Comparison of ENCODE assay signal across 8 cellular contexts in the genomic region with DNA sequence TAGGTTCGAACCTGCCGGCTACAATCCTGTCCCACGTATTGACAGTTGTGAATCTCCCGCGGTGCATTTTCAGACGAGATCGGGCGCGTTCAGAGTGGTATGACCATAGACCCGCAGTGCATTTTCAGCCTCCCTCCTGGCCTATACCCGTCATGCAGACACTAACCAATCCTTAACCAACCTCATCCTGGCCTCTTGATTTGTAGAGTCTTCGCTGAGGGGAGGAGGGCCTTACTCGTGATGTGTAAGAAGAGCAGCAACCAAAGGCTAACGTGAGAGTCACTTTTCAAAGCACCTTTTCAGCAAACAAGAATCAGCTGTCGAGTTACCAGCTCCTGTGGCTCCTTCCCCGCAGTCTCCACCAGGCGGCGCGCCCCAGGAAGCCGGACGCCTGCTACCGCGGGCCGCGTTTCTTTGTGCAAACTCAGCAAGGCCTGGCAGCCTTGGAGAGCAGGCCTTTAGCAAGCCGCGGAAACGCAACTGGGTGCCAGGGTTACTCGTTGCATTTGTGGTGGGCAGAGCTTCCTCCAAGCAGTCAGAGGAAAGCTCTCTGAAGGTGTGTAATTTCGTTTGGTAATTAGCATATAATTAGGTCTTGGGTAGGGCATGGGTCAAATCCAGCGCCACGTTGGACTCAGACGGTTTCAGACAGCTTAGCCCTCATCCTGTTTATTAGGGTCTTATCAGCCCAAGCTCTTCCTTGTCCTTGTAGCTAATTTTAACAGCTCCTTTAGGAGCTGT.
DNase-seq lines count a peak whose midpoint lies in the region; ATAC-seq, FAIRE-seq and TF ChIP-seq lines count a peak whose summit lies in the region.

No MANE protein-coding gene starts in this region.

- H3K36me3 Mint-ChIP-seq in CD8-positive, alpha-beta T cell = no peaks in the 10 kb centered on the region

- TF ChIP-seq CTCF in CD8-positive, alpha-beta T cell (IDR thresholded peaks at IDR 0.05) = peak; percentile 85
- TF ChIP-seq CTCF in Loucy (conservative IDR thresholded peaks at IDR 0.05; ENCODE audit: low read length) (peak; percentile 88), pancreas (IDR thresholded peaks at IDR 0.05) (peak; percentile 84 to 92 (median 91)), transverse colon (IDR thresholded peaks at IDR 0.05) (peak; percentile 93 to 98 (median 94))

- H2AFZ ChIP-seq in Loucy (ENCODE audit: low read length) = peak overlapping the region; percentile 80

- TF ChIP-seq EP300 in transverse colon (IDR thresholded peaks at IDR 0.05; ENCODE audit: low read depth) = no peak

- no peak overlapping the region for H3K4me3 ChIP-seq in CD8-positive, alpha-beta T cell (ENCODE audit: low read depth, low read length)
- H3K4me3 ChIP-seq in Loucy (ENCODE audit: low read length, poor library complexity, severe bottlenecking) (peak overlapping the region; percentile 36), SJCRH30 (peak overlapping the region; percentile 1; the same call in 1 of the 2 replicates), pancreas (no peak overlapping the region), transverse colon (peak overlapping the region in 2 of 4 donors; percentile 2 to 9)

- peak overlapping the region; percentile 56 for H3K27ac Mint-ChIP-seq in CD8-positive, alpha-beta T cell

- intact Hi-C loops in CD8-positive, alpha-beta T cell (cut with DNase I, micrococcal nuclease) = loop anchor here (1.0 to 10.0 kb wide), 3 partner anchors 24 to 582 kb away; no protein-coding TSS in a partner anchor
- intact Hi-C loops in head of caudate nucleus (cut with DNase I) (no loop called here), pancreas (cut with DNase I) (no loop called here), transverse colon (cut with DNase I; ENCODE audit: low total_unique reads) (no loop called here)

- peaks cover 11% of the 10 kb centered on the region for H3K27me3 Mint-ChIP-seq in CD8-positive, alpha-beta T cell (ENCODE audit: low read depth)

- no peaks in the 10 kb centered on the region for H3K27me3 ChIP-seq in CD8-positive, alpha-beta T cell (ENCODE audit: insufficient read depth, low read length)
- no peaks in the 10 kb centered on the region for H3K27me3 ChIP-seq in Loucy (ENCODE audit: insufficient read depth, low read length, poor library complexity, severe bottlenecking)
- H3K27me3 ChIP-seq in SJCRH30 = no peaks in the 10 kb centered on the region
- H3K27me3 ChIP-seq in pancreas = peaks cover 0 to 22% (median 3%) of the 10 kb centered on the region in 4 donors
- H3K27me3 ChIP-seq in transverse colon = peaks cover 10% of the 10 kb centered on the region

- TF ChIP-seq POLR2A in transverse colon (IDR thresholded peaks at IDR 0.05) = peak; percentile 33

- no peak for FAIRE-seq in pancreas (lab: Jason Lieb, UNC)

- H3K9ac ChIP-seq in Loucy (ENCODE audit: low read depth, low read length, poor library complexity, severe bottlenecking) = peak overlapping the region; percentile 55

- no peaks in the 10 kb centered on the region for H3F3A ChIP-seq in Loucy (ENCODE audit: low read depth)

- no peaks in the 10 kb centered on the region for H3K9me2 ChIP-seq in Loucy (replicated peaks; ENCODE audit: low read depth, low read length)

- H3K9me3 ChIP-seq in CD8-positive, alpha-beta T cell (ENCODE audit: low read length) = no peaks in the 10 kb centered on the region
- H3K9me3 ChIP-seq in Loucy (ENCODE audit: insufficient read depth, low read depth, low read length) (no peaks in the 10 kb centered on the region), SJCRH30 (replicated peaks) (no peaks in the 10 kb centered on the region), pancreas (no peaks in the 10 kb centered on the region), transverse colon (no peaks in the 10 kb centered on the region)

- peaks cover 11% of the 10 kb centered on the region for H3K4me1 ChIP-seq in CD8-positive, alpha-beta T cell (ENCODE audit: insufficient read depth, low read length)
- H3K4me1 ChIP-seq in Loucy (ENCODE audit: insufficient read depth, low read length, poor library complexity, severe bottlenecking) = peaks cover 5% of the 10 kb centered on the region
- H3K4me1 ChIP-seq in SJCRH30 = no peaks in the 10 kb centered on the region
- no peaks in the 10 kb centered on the region for H3K4me1 ChIP-seq in pancreas
- H3K4me1 ChIP-seq in transverse colon = peaks cover 0 to 50% (median 30%) of the 10 kb centered on the region in 4 donors

- peak; percentile 76 to 92 (median 84) for DNase-seq in CD8-positive, alpha-beta T cell
- DNase-seq in SJCRH30 = peak; percentile 57 to 76
- DNase-seq in activated naive CD4-positive, alpha-beta T cell treated with Interleukin-2 at 50 U/mL for 16 hours = peak; percentile 87
- DNase-seq in head of caudate nucleus = peak; percentile 64 to 91 (median 82)
- peak; percentile 72 to 95 (median 86) for DNase-seq in pancreas
- peak; percentile 93 for DNase-seq in transverse colon

- H3K9me3 Mint-ChIP-seq in CD8-positive, alpha-beta T cell = no peaks in the 10 kb centered on the region

- H3K27ac ChIP-seq in CD8-positive, alpha-beta T cell (ENCODE audit: low read depth, low read length) = no peak overlapping the region
- no peak overlapping the region for H3K27ac ChIP-seq in SJCRH30
- H3K27ac ChIP-seq in pancreas = no peak overlapping the region
- H3K27ac ChIP-seq in transverse colon = peak overlapping the region; percentile 79 to 89 (median 87)

- H3K4me3 Mint-ChIP-seq in CD8-positive, alpha-beta T cell = no peak overlapping the region

- CTCF ChIA-PET in CD8-positive, alpha-beta T cell (lab: Charles Lee) = interaction anchor here (0.6 to 7.5 kb wide), 52 partner anchors 8 to 1199 kb away, joined by 3 to 176 read pairs (median 4); a partner anchor contains a TSS

- H3K79me2 ChIP-seq in Loucy (ENCODE audit: insufficient read depth, low read length) = no peaks in the 10 kb centered on the region

- POLR2A ChIA-PET in CD8-positive, alpha-beta T cell (lab: Charles Lee) = interaction anchor here (0.5 to 4.3 kb wide), 18 partner anchors 15 to 1752 kb away, joined by 3 to 55 read pairs (median 4); a partner anchor contains a TSS

- H3K36me3 ChIP-seq in CD8-positive, alpha-beta T cell (ENCODE audit: insufficient read depth, low read length) = no peaks in the 10 kb centered on the region
- no peaks in the 10 kb centered on the region for H3K36me3 ChIP-seq in Loucy (ENCODE audit: insufficient read depth, low read length)
- H3K36me3 ChIP-seq in SJCRH30 = no peaks in the 10 kb centered on the region
- H3K36me3 ChIP-seq in pancreas = no peaks in the 10 kb centered on the region
- H3K36me3 ChIP-seq in transverse colon = no peaks in the 10 kb centered on the region

- whole genome bisulfite sequencing in pancreas, 2 donors = 13 to 14% methylated on average over 33 of the region's 33 CpGs
- 21 to 27% methylated on average over 3 to 33 of the region's 33 CpGs for WGBS in transverse colon (ENCODE audit: low coverage in 1 of 2), 2 donors

- ATAC-seq in CD8-positive, alpha-beta T cell = peak; percentile 96
- peak; percentile 73 for ATAC-seq in GM21619 (IDR thresholded peaks at IDR 0.05; ENCODE audit: unreplicated experiment)
- peak; percentile 98 to 100 (median 100) for ATAC-seq in pancreas

- peak overlapping the region; percentile 39 for H3K4me2 ChIP-seq in Loucy (ENCODE audit: low read depth, low read length, poor library complexity, severe bottlenecking)

- H4K20me1 ChIP-seq in Loucy (ENCODE audit: insufficient read depth, low read length, poor library complexity, severe bottlenecking) = no peaks in the 10 kb centered on the region

- peaks cover 11% of the 10 kb centered on the region for H3K4me1 Mint-ChIP-seq in CD8-positive, alpha-beta T cell (ENCODE audit: low read depth)

- in situ Hi-C loops in transverse colon (cut with MboI; ENCODE audit: low pct_ligation_motif_present in 1 of 4, low pct_unique_long_range_greater_than_20kb in 1 of 4, low sequenced_read_pairs in 3 of 4) = loop anchor here in 3 of 4 donors (10.0 to 25.0 kb wide), 3 partner anchors 122 to 460 kb away; partner anchors contain the start of gene POM121L2 (in 1 of the 3)

Comparison
In these comparisons a context has a peak if more than half of its experiments do, and no peak if none do; other contexts are left out.
1. H3K27ac ChIP-seq: peak in transverse colon (4 of 4); none in CD8-positive, alpha-beta T cell (single experiment), SJCRH30 (single experiment) and pancreas (0 of 4).
2. H3K4me3 ChIP-seq: peak in Loucy (single experiment) and SJCRH30 (single experiment); none in CD8-positive, alpha-beta T cell (single experiment) and pancreas (0 of 4).
3. intact Hi-C loops: an anchor here in CD8-positive, alpha-beta T cell (1.0 to 10.0 kb wide); none called in head of caudate nucleus, pancreas and transverse colon.
4. Peak in every context shown above with its lines, with median percentiles within 50 percentile points of each other: ATAC-seq, DNase-seq and CTCF ChIP-seq.